ENCODE assay signal across 8 cellular contexts in the genomic region with DNA sequence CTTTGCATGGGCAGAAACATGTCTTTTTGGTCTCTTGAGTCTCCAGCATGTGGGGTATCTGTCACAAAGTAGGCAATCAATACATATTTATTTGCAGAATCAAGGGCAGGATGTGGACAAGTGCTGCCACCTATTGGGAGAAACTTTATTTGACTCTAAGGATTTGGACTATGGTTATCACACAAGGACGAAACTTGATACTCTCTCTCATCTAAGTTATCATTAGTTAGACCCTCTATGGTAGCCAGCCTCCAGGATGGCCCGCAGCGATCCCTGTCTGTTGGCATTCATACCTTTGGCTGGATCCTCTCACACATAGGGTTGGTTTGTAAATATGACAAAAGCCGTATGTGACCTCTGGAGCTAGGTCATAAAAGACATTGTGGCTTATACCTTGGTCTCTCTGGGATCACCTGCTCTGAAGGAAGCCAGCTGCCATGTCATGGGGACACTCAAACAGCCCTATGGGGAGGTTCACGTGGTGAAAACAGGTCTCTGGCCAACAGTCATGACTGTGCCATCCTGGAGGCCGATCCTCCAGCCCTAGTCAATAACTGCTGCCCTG. TPM values are rescaled to one million over a fixed set of nuclear protein-coding genes. Genes with fewer than 3 reads are reported as not detected.
DNase-seq lines count a peak whose midpoint lies in the region; ATAC-seq, FAIRE-seq and TF ChIP-seq lines count a peak whose summit lies in the region.

No MANE protein-coding gene starts in this region.

- H3K27ac ChIP-seq in breast epithelium (peak overlapping the region; percentile 99), spleen (peak overlapping the region in 6 of 8 donors; percentile 96 to 100 (median 100))

- DNase-seq in NCI-H1436 (lab: John Stamatoyannopoulos, UW) (peak; percentile 62), NCI-H1436 treated with DMSO at 0.1 percent for 48 hours (lab: John Stamatoyannopoulos, UW) (no peak), NB4 (ENCODE audit: low read depth) (peak; percentile 77), SW480 (ENCODE audit: low spot score) (peak; percentile 63), breast epithelium (ENCODE audit: low spot score in 2 of 2) (no peak), spleen (no peak)

- ATAC-seq in GM21447 (IDR thresholded peaks at IDR 0.05; ENCODE audit: unreplicated experiment): no peak

- peak; percentile 95 for FAIRE-seq in islet of Langerhans (lab: Jason Lieb, UNC)

- H3K27me3 ChIP-seq in breast epithelium: no peaks in the 10 kb centered on the region
- no peaks in the 10 kb centered on the region for H3K27me3 ChIP-seq in spleen (replicated peaks in 1 of 7)

- intact Hi-C loops in breast epithelium (cut with DNase I; ENCODE audit: low total_unique reads) (no loop called here), spleen (cut with DNase I; ENCODE audit: low total_unique reads) (loop anchor here (5.0 kb wide), 1 partner anchor 496 kb away; no protein-coding TSS in a partner anchor)

- TF ChIP-seq CTCF in NB4 (IDR thresholded peaks at IDR 0.05; ENCODE audit: low read depth, low read length): peak; percentile 31
- TF ChIP-seq CTCF in breast epithelium (IDR thresholded peaks at IDR 0.05): peak; percentile 36 to 44 (median 42)
- peak; percentile 22 to 75 (median 55) for TF ChIP-seq CTCF in spleen (IDR thresholded peaks at IDR 0.05 in 8 of 11, conservative IDR thresholded peaks at IDR 0.05 in 3 of 11)

- WGBS in spleen, 5 donors: 27 to 61% (median 46%) methylated on average over 6 of the region's 6 CpGs

- TF ChIP-seq POLR2A in NB4 (IDR thresholded peaks at IDR 0.05; ENCODE audit: extremely low read depth, insufficient read length): no peak
- no peak for TF ChIP-seq POLR2A in breast epithelium (IDR thresholded peaks at IDR 0.05)
- TF ChIP-seq POLR2A in spleen (IDR thresholded peaks at IDR 0.05): no peak

- H3K9me3 ChIP-seq in breast epithelium (no peaks in the 10 kb centered on the region), spleen (no peaks in the 10 kb centered on the region)

- H3K36me3 ChIP-seq in breast epithelium (no peaks in the 10 kb centered on the region), spleen (no peaks in the 10 kb centered on the region)

- H3K4me1 ChIP-seq in breast epithelium (peaks cover 6 to 7% of the 10 kb centered on the region in 2 donors), spleen (peaks cover 26 to 45% (median 39%) of the 10 kb centered on the region in 6 donors)

- H3K4me3 ChIP-seq in NB4 (ENCODE audit: low read depth, low read length) (no peak overlapping the region), breast epithelium (peak overlapping the region; percentile 89 to 99 (median 91)), spleen (peak overlapping the region in 6 of 8 donors; percentile 72 to 90 (median 79))

RNA-seq across cellular contexts. Expression of a gene that starts 1.1 kb away (rescaled TPM):
- total RNA-seq in breast epithelium: 100 to 1,000 TPM in 2 of 3 donors, 10 to 100 TPM in 1; 73.7 to 119 (median 107) TPM
- 100 to 1,000 TPM in 5 of 7 donors, 10 to 100 TPM in 2; 77.1 to 151 (median 115) TPM for total RNA-seq in spleen
- polyA plus RNA-seq in spleen: 10 to 100 TPM; 55.9 to 86.9 (median 61.8) TPM

RNA-seq across cellular contexts. Expression of a gene that starts 9.2 kb away (rescaled TPM):
- total RNA-seq in breast epithelium: not detected
- not detected for total RNA-seq in spleen
- polyA plus RNA-seq in spleen: not detected

Comparison
In these comparisons a context has a peak if more than half of its experiments do, and no peak if none do; other contexts are left out.
1. DNase-seq: peak in NCI-H1436 (single experiment), NB4 (single experiment) and SW480 (single experiment); none in NCI-H1436 treated with DMSO at 0.1 percent for 48 hours (single experiment), breast epithelium (0 of 2) and spleen (single experiment).
2. Peak in every context shown above with its lines, with median percentiles within 50 percentile points of each other: CTCF ChIP-seq.